20 cellular contexts compared by ENCODE assay signal in genomic region chr1:201637282-201638076, GRCh38.
DNase-seq lines count a peak whose midpoint lies in the region; ATAC-seq and TF ChIP-seq lines count a peak whose summit lies in the region.
"Had no signal": no experiment of that assay in that cellular context is flagged by ENCODE, and none has a peak within 500 bp of the region (broad histone marks: within the 10 kb centered on the region; RNA-seq: fewer than 3 reads in every experiment).

No MANE protein-coding gene starts in this region.

- H3K9me3 ChIP-seq in psoas muscle, result no peaks in the 10 kb centered on the region
- H3K9me3 ChIP-seq in effector memory CD4-positive, alpha-beta T cell (ENCODE audit: control insufficient read depth, low read length), result no peaks in the 10 kb centered on the region
- H3K9me3 ChIP-seq: ascending aorta, esophagus muscularis mucosa, HAP-1, spleen had no signal

- no peak for ATAC-seq in psoas muscle
- ATAC-seq in HG02571 (IDR thresholded peaks at IDR 0.05; ENCODE audit: unreplicated experiment), result no peak
- ATAC-seq in HG02642 (IDR thresholded peaks at IDR 0.05; ENCODE audit: poor library complexity, unreplicated experiment), result no peak
- ATAC-seq: stimulated activated naive CD8-positive, alpha-beta T cell treated with anti-CD3 and anti-CD28 coated beads, Interleukin-15, Interleukin-2, amounts not matched to agents 100 U/mL and 50 U/mL, for 24 hours had no signal

- no peak for TF ChIP-seq CTCF in AG09319 (IDR thresholded peaks at IDR 0.05; ENCODE audit: low read depth, low read length)
- TF ChIP-seq CTCF in choroid plexus epithelial cell (conservative IDR thresholded peaks at IDR 0.05; ENCODE audit: low read depth, low read length), result no peak
- no peak for TF ChIP-seq CTCF in psoas muscle (IDR thresholded peaks at IDR 0.05)

- H3K27me3 ChIP-seq in psoas muscle (ENCODE audit: insufficient read depth in 3 of 3, low read length in 2 of 3), result no peaks in the 10 kb centered on the region
- H3K27me3 ChIP-seq in effector memory CD4-positive, alpha-beta T cell (replicated peaks; ENCODE audit: control insufficient read depth, insufficient read depth, low read length, poor library complexity, severe bottlenecking), result no peaks in the 10 kb centered on the region
- H3K27me3 ChIP-seq: ascending aorta; BLaER1 treated with 17β-estradiol and CSF1 and Interleukin-3, amounts not matched to agents 10 nM and 100 nM; esophagus muscularis mucosa; spleen had no signal

- DNase-seq in AG09319 (ENCODE audit: extremely low read depth, low read depth) (peak; percentile 71), HT-29 (ENCODE audit: low spot score) (peak; percentile 54), choroid plexus epithelial cell (ENCODE audit: low read depth) (peak; percentile 67), left kidney (ENCODE audit: low read depth, low spot score) (peak; percentile 74), psoas muscle (no peak)
- no peak for DNase-seq in effector memory CD4-positive, alpha-beta T cell
- DNase-seq: activated gamma-delta T cell; DND-41; NCI-H510A treated with DMSO at 0.1 percent for 48 hours; PC-3; spleen; stimulated activated naive CD8-positive, alpha-beta T cell treated with anti-CD3 and anti-CD28 coated beads, Interleukin-15, Interleukin-2, amounts not matched to agents 100 U/mL and 50 U/mL, for 24 hours; SW 1271 had no signal

- no peaks in the 10 kb centered on the region for H3K36me3 ChIP-seq in psoas muscle (ENCODE audit: insufficient read depth in 1 of 2, low read depth in 1 of 2)
- no peaks in the 10 kb centered on the region for H3K36me3 ChIP-seq in effector memory CD4-positive, alpha-beta T cell (ENCODE audit: control insufficient read depth, insufficient read depth, low read length)
- H3K36me3 ChIP-seq: HAP-1, spleen had no signal

- intact Hi-C loops in psoas muscle (cut with DNase I), result no loop called here

- peaks cover 18% of the 10 kb centered on the region for H3K4me1 ChIP-seq in psoas muscle
- no peaks in the 10 kb centered on the region for H3K4me1 ChIP-seq in effector memory CD4-positive, alpha-beta T cell (ENCODE audit: control insufficient read depth, insufficient read depth, low read length, poor library complexity, severe bottlenecking)
- H3K4me1 ChIP-seq: HAP-1 had no signal

- WGBS in psoas muscle, 3 donors, result 67 to 75% (median 68%) methylated on average over 4 of the region's 4 CpGs

- H3K4me3 ChIP-seq in choroid plexus epithelial cell (ENCODE audit: low read depth, low read length) (no peak overlapping the region), psoas muscle (no peak overlapping the region)
- H3K4me3 ChIP-seq in effector memory CD4-positive, alpha-beta T cell (ENCODE audit: insufficient read depth, low read depth, low read length, poor library complexity, severe bottlenecking), result no peak overlapping the region
- H3K4me3 ChIP-seq: ascending aorta; BLaER1 treated with 17β-estradiol and CSF1 and Interleukin-3, amounts not matched to agents 10 nM and 100 nM; esophagus muscularis mucosa; HAP-1; spleen had no signal

- H3K27ac ChIP-seq in psoas muscle, result no peak overlapping the region
- H3K27ac ChIP-seq in effector memory CD4-positive, alpha-beta T cell (ENCODE audit: insufficient read depth, low read length, poor library complexity, severe bottlenecking), result no peak overlapping the region
- H3K27ac ChIP-seq: ascending aorta; BLaER1 treated with 17β-estradiol and CSF1 and Interleukin-3, amounts not matched to agents 10 nM and 100 nM; esophagus muscularis mucosa; KMS-11; spleen had no signal

Comparison
In these comparisons a context has a peak if more than half of its experiments do, and no peak if none do; other contexts are left out.
1. DNase-seq: peak in AG09319 (single experiment), HT-29 (single experiment), choroid plexus epithelial cell (single experiment) and left kidney (single experiment); none in psoas muscle (0 of 2) and effector memory CD4-positive, alpha-beta T cell (0 of 3).